Comparison of ENCODE assay signal across 9 cellular contexts in genomic region chr10:93357680-93358079, GRCh38.
DNase-seq lines count a peak whose midpoint lies in the region; ATAC-seq and TF ChIP-seq lines count a peak whose summit lies in the region.
"Had no signal": no experiment of that assay in that cellular context is flagged by ENCODE, and none has a peak within 500 bp of the region (broad histone marks: within the 10 kb centered on the region; RNA-seq: fewer than 3 reads in every experiment).

No MANE protein-coding gene starts in this region.

- H3K9ac ChIP-seq in mesendoderm (ENCODE audit: low read length), result no peak overlapping the region

- H3K4me1 ChIP-seq in mesendoderm (ENCODE audit: control insufficient read depth, low read depth, low read length), result peaks cover 2% of the 10 kb centered on the region

- no peaks in the 10 kb centered on the region for H3K36me3 ChIP-seq in mesendoderm (ENCODE audit: control insufficient read depth, insufficient read depth, low read length)

- H2AK5ac ChIP-seq in mesendoderm (ENCODE audit: low read length), result no peak overlapping the region

- H3K23ac ChIP-seq in mesendoderm (ENCODE audit: low read length), result no peak overlapping the region

- peaks cover 0 to 4% (median 2%) of the 10 kb centered on the region in 7 donors for H3K9me3 Mint-ChIP-seq in CD14-positive monocyte
- no peaks in the 10 kb centered on the region for H3K9me3 Mint-ChIP-seq in MCF 10A (ENCODE audit: unreplicated experiment)
- H3K9me3 Mint-ChIP-seq: IgD-negative memory B cell had no signal

- H3K4ac ChIP-seq in mesendoderm (ENCODE audit: low read depth, low read length), result no peak overlapping the region

- TF ChIP-seq CTCF in CD14-positive monocyte (IDR thresholded peaks at IDR 0.05), result peak; percentile 47
- TF ChIP-seq CTCF in MCF 10A (IDR thresholded peaks at IDR 0.05; ENCODE audit: unreplicated experiment), result peak; percentile 38

- WGBS in mesendoderm (ENCODE audit: extremely low coverage, insufficient coverage, low lambda C conversion rate), result no CpG with 5 or more reads among the region's 5 CpGs

- no peak overlapping the region for H3K4me2 ChIP-seq in mesendoderm (ENCODE audit: low read length)

- H2BK5ac ChIP-seq in mesendoderm (ENCODE audit: low read length), result no peak overlapping the region

- ATAC-seq in GM18867 (IDR thresholded peaks at IDR 0.05; ENCODE audit: unreplicated experiment), result peak; percentile 58
- no peak for ATAC-seq in GM18502 (IDR thresholded peaks at IDR 0.05; ENCODE audit: poor library complexity, unreplicated experiment)

- POLR2A ChIA-PET in MCF 10A (lab: Yijun Ruan, JAX), result interaction anchor here (0.8 to 1.4 kb wide), 2 partner anchors 20 to 125 kb away, joined by 3 to 4 read pairs; no protein-coding TSS in a partner anchor

- no peaks in the 10 kb centered on the region for H3K79me2 ChIP-seq in mesendoderm (ENCODE audit: control insufficient read depth, insufficient read depth, low read length)

- no peak overlapping the region for H4K8ac ChIP-seq in mesendoderm (ENCODE audit: low read depth, low read length)

- no peaks in the 10 kb centered on the region for H3K79me1 ChIP-seq in mesendoderm (ENCODE audit: low read length)

- no peak overlapping the region for H3K18ac ChIP-seq in mesendoderm (ENCODE audit: low read length)

- H3K27me3 Mint-ChIP-seq in CD14-positive monocyte (ENCODE audit: low read depth in 3 of 3) (peaks cover 0 to 2% (median 0%) of the 10 kb centered on the region in 3 donors), MCF 10A (ENCODE audit: insufficient read depth, unreplicated experiment) (no peaks in the 10 kb centered on the region)

- intact Hi-C loops in CD14-positive monocyte (cut with micrococcal nuclease) (loop anchor here (10.0 kb wide), 1 partner anchor 243 kb away; no protein-coding TSS in a partner anchor), MCF 10A (cut with micrococcal nuclease) (loop anchor here (1.0 kb wide), 1 partner anchor 154 kb away; no protein-coding TSS in a partner anchor)

- no peak overlapping the region for H3K27ac ChIP-seq in mesendoderm (ENCODE audit: low read depth, low read length)

- H3K4me3 Mint-ChIP-seq in CD14-positive monocyte, result no peak overlapping the region
- no peak overlapping the region for H3K4me3 Mint-ChIP-seq in MCF 10A (ENCODE audit: unreplicated experiment)
- H3K4me3 Mint-ChIP-seq: IgD-negative memory B cell had no signal

- DNase-seq in CD14-positive monocyte (ENCODE audit: low spot score), result no peak
- DNase-seq in NCI-H748 (lab: John Stamatoyannopoulos, UW; ENCODE audit: unreplicated experiment), result peak; percentile 58
- DNase-seq in MCF 10A (ENCODE audit: unreplicated experiment), result peak; percentile 42
- DNase-seq in mesendoderm, result peak; percentile 75
- no peak for DNase-seq in AG08396 (ENCODE audit: low spot score)
- no peak for DNase-seq in activated CD8-positive, alpha-beta memory T cell treated with anti-CD3 and anti-CD28 coated beads for 24 hours

- H3K4me1 Mint-ChIP-seq in CD14-positive monocyte (peaks cover 2% of the 10 kb centered on the region), MCF 10A (ENCODE audit: insufficient read depth, unreplicated experiment) (no peaks in the 10 kb centered on the region)

- no peaks in the 10 kb centered on the region for H3K27me3 ChIP-seq in mesendoderm (ENCODE audit: insufficient read depth, low read length, poor library complexity)

- H3K36me3 Mint-ChIP-seq in CD14-positive monocyte, result peaks cover 81 to 89% of the 10 kb centered on the region in 2 donors
- H3K36me3 Mint-ChIP-seq in MCF 10A (ENCODE audit: insufficient read depth, unreplicated experiment), result peaks cover 90% of the 10 kb centered on the region
- H3K36me3 Mint-ChIP-seq: IgD-negative memory B cell had no signal

- H3K27ac Mint-ChIP-seq in CD14-positive monocyte (no peak overlapping the region), MCF 10A (ENCODE audit: low read depth, unreplicated experiment) (peak overlapping the region; percentile 0)
- H3K27ac Mint-ChIP-seq: IgD-negative memory B cell had no signal

- H2BK15ac ChIP-seq in mesendoderm (replicated peaks; ENCODE audit: low read depth), result no peak overlapping the region

- no peak overlapping the region for H4K5ac ChIP-seq in mesendoderm (ENCODE audit: low read length)

- H2BK120ac ChIP-seq in mesendoderm (ENCODE audit: low read depth, low read length), result no peak overlapping the region

- CTCF ChIA-PET in MCF 10A (lab: Yijun Ruan, JAX), result interaction anchor here (0.6 to 5.4 kb wide), 12 partner anchors 11 to 393 kb away, joined by 3 to 53 read pairs (median 4); partner anchors contain the start of gene MYOF

- no peak overlapping the region for H3K4me3 ChIP-seq in mesendoderm (ENCODE audit: low read length)

- no TSS peak for BruUV-seq in MCF 10A (replicated peaks; lab: Mats Ljungman, UMichigan)

- no peak overlapping the region for H3K56ac ChIP-seq in mesendoderm (ENCODE audit: low read length)

Comparison
In these comparisons a context has a peak if more than half of its experiments do, and no peak if none do; other contexts are left out.
1. DNase-seq: peak in NCI-H748 (single experiment), MCF 10A (single experiment) and mesendoderm (single experiment); none in CD14-positive monocyte (single experiment), AG08396 (single experiment) and activated CD8-positive, alpha-beta memory T cell treated with anti-CD3 and anti-CD28 coated beads for 24 hours (single experiment).